ENCODE assay signal across 16 cellular contexts in genomic region chr6:134956676-134957075, GRCh38. TPM values are rescaled to one million over a fixed set of nuclear protein-coding genes. Genes with fewer than 3 reads are reported as not detected.
DNase-seq lines count a peak whose midpoint lies in the region; ATAC-seq lines count a peak whose summit lies in the region.
"Had no signal": no experiment of that assay in that cellular context is flagged by ENCODE, and none has a peak within 500 bp of the region (broad histone marks: within the 10 kb centered on the region; RNA-seq: fewer than 3 reads in every experiment).

No MANE protein-coding gene starts in this region.

- no peak for DNase-seq in activated T-cell treated with anti-CD3 and anti-CD28 coated beads, Interleukin-2, amount 50 U/mL, for 24 hours
- no peak for DNase-seq in activated T-cell treated with anti-CD3 and anti-CD28 coated beads, Interleukin-2, amount 50 U/mL, for 48 hours
- DNase-seq in ELR (ENCODE audit: low read depth) (peak; percentile 39), iris pigment epithelial cell (ENCODE audit: low read depth) (peak; percentile 31), NCI-H748 treated with DMSO at 0.1 percent for 48 hours (lab: John Stamatoyannopoulos, UW) (no peak), iPS-NIHi7 (ENCODE audit: extremely low spot score) (no peak), GM19240 (ENCODE audit: insufficient read length, low spot score) (no peak)
- DNase-seq: C1 segment of cervical spinal cord; CD4-positive, alpha-beta memory T cell; DMS79 treated with DMSO at 0.1 percent for 48 hours; GDM1 had no signal

- H3K4me1 Mint-ChIP-seq in activated T-cell treated with anti-CD3 and anti-CD28 coated beads, Interleukin-2, amount 50 U/mL, for 24 hours (ENCODE audit: low read depth) = peaks cover 29% of the 10 kb centered on the region
- no peaks in the 10 kb centered on the region for H3K4me1 Mint-ChIP-seq in activated T-helper 17 cell treated with anti-CD3 and anti-CD28 coated beads, Interleukin-2, amount 50 U/mL, for 72 hours
- H3K4me1 Mint-ChIP-seq: B cell; CD4-positive, alpha-beta memory T cell had no signal

- peak overlapping the region; percentile 58 for H3K27ac Mint-ChIP-seq in activated T-cell treated with anti-CD3 and anti-CD28 coated beads, Interleukin-2, amount 50 U/mL, for 24 hours
- peak overlapping the region; percentile 40 for H3K27ac Mint-ChIP-seq in activated T-helper 17 cell treated with anti-CD3 and anti-CD28 coated beads, Interleukin-2, amount 50 U/mL, for 72 hours
- H3K27ac Mint-ChIP-seq: B cell had no signal

- peaks cover 31% of the 10 kb centered on the region for H3K36me3 Mint-ChIP-seq in activated T-cell treated with anti-CD3 and anti-CD28 coated beads, Interleukin-2, amount 50 U/mL, for 24 hours (ENCODE audit: low read depth)
- peaks cover 14% of the 10 kb centered on the region for H3K36me3 Mint-ChIP-seq in activated T-helper 17 cell treated with anti-CD3 and anti-CD28 coated beads, Interleukin-2, amount 50 U/mL, for 72 hours (ENCODE audit: low read depth)

- peaks cover 7% of the 10 kb centered on the region for H3K9me3 Mint-ChIP-seq in activated T-cell treated with anti-CD3 and anti-CD28 coated beads, Interleukin-2, amount 50 U/mL, for 24 hours
- H3K9me3 Mint-ChIP-seq in activated T-helper 17 cell treated with anti-CD3 and anti-CD28 coated beads, Interleukin-2, amount 50 U/mL, for 72 hours = peaks cover 6% of the 10 kb centered on the region

- H3K27me3 Mint-ChIP-seq in activated T-cell treated with anti-CD3 and anti-CD28 coated beads, Interleukin-2, amount 50 U/mL, for 24 hours = no peaks in the 10 kb centered on the region
- no peaks in the 10 kb centered on the region for H3K27me3 Mint-ChIP-seq in activated T-helper 17 cell treated with anti-CD3 and anti-CD28 coated beads, Interleukin-2, amount 50 U/mL, for 72 hours
- H3K27me3 Mint-ChIP-seq: B cell; CD4-positive, alpha-beta memory T cell had no signal

- ATAC-seq in activated T-helper 17 cell treated with anti-CD3 and anti-CD28 coated beads, Interleukin-2, amount 50 U/mL, for 72 hours (replicated peaks) = peak; percentile 49
- ATAC-seq: HCT116, HepG2 had no signal

- H3K4me3 Mint-ChIP-seq in activated T-cell treated with anti-CD3 and anti-CD28 coated beads, Interleukin-2, amount 50 U/mL, for 24 hours = no peak overlapping the region
- no peak overlapping the region for H3K4me3 Mint-ChIP-seq in activated T-helper 17 cell treated with anti-CD3 and anti-CD28 coated beads, Interleukin-2, amount 50 U/mL, for 72 hours
- H3K4me3 Mint-ChIP-seq: B cell; CD4-positive, alpha-beta memory T cell had no signal

RNA-seq across cellular contexts. Expression of gene ALDH8A1, which starts 6.8 kb away (rescaled TPM):
- total RNA-seq in activated T-helper 17 cell treated with anti-CD3 and anti-CD28 coated beads, Interleukin-2, amount 50 U/mL, for 72 hours = 1 to 10 TPM; 1.2 to 4.4 TPM
- total RNA-seq: H4 had no signal

Comparison
In these comparisons a context has a peak if more than half of its experiments do, and no peak if none do; other contexts are left out.
1. DNase-seq: peak in ELR (single experiment) and iris pigment epithelial cell (single experiment); none in activated T-cell treated with anti-CD3 and anti-CD28 coated beads, Interleukin-2, amount 50 U/mL, for 24 hours (single experiment), activated T-cell treated with anti-CD3 and anti-CD28 coated beads, Interleukin-2, amount 50 U/mL, for 48 hours (0 of 2), NCI-H748 treated with DMSO at 0.1 percent for 48 hours (single experiment), iPS-NIHi7 (single experiment) and GM19240 (single experiment).